Comparison of ENCODE assay signal across 1 cellular context in genomic region chr10:88181902-88182671, GRCh38.
TF ChIP-seq lines count a peak whose summit lies in the region.

No MANE protein-coding gene starts in this region.

TF ChIP-seq in HEK293, 187 proteins besides CTCF, POLR2A, EP300 and RAD21 (continued from another document):
- no peak for TF ChIP-seq PRDM2 (tag by site-specific recombination; IDR thresholded peaks at IDR 0.05; ENCODE audit: borderline replicate concordance)
- no peak for TF ChIP-seq ZBTB10 (tag by site-specific recombination; IDR thresholded peaks at IDR 0.05)
